9 cellular contexts compared by ENCODE assay signal in genomic region chr2:151071382-151071781, GRCh38.
DNase-seq lines count a peak whose midpoint lies in the region; ATAC-seq and TF ChIP-seq lines count a peak whose summit lies in the region.
"Had no signal": no experiment of that assay in that cellular context is flagged by ENCODE, and none has a peak within 500 bp of the region (broad histone marks: within the 10 kb centered on the region; RNA-seq: fewer than 3 reads in every experiment).

No MANE protein-coding gene starts in this region.

- H3K27ac ChIP-seq in HUES64 (ENCODE audit: low read depth, low read length) = peak overlapping the region; percentile 68; the same call in 1 of the 2 replicates
- H3K27ac ChIP-seq: VCaP had no signal

- H3K27me3 ChIP-seq in HUES64 (ENCODE audit: insufficient read depth, low read length) (no peaks in the 10 kb centered on the region), kidney epithelial cell (ENCODE audit: control insufficient read depth, insufficient read depth, low read length) (no peaks in the 10 kb centered on the region)

- 0 out of 2 replicates have a peak, but pooled peaks cover 8% of the 10 kb centered on the region for H3K9me3 ChIP-seq in HUES64 (ENCODE audit: insufficient read depth, low read depth, low read length)

- no peak overlapping the region for H3K9ac ChIP-seq in HUES64 (ENCODE audit: low read depth, low read length)

- no peaks in the 10 kb centered on the region for H3K36me3 ChIP-seq in HUES64 (ENCODE audit: insufficient read depth, low read length)
- H3K36me3 ChIP-seq in kidney epithelial cell (ENCODE audit: control insufficient read depth, insufficient read depth, low read length) = no peaks in the 10 kb centered on the region

- H3K4me3 ChIP-seq in HUES64 (ENCODE audit: low read length) (no peak overlapping the region), kidney epithelial cell (ENCODE audit: low read depth, low read length) (no peak overlapping the region)

- peaks cover 26% of the 10 kb centered on the region for H3K4me1 ChIP-seq in HUES64 (ENCODE audit: insufficient read depth, low read length)

- DNase-seq in AG09319 (ENCODE audit: extremely low read depth, low read depth) = no peak
- peak; percentile 60 for DNase-seq in amniotic epithelial cell (ENCODE audit: low read depth)
- DNase-seq in kidney epithelial cell (ENCODE audit: low read depth) = no peak
- DNase-seq in superior temporal gyrus (ENCODE audit: extremely low spot score) = no peak
- DNase-seq in NAMALWA (ENCODE audit: low spot score) = no peak
- no peak for DNase-seq in GM10266 (ENCODE audit: extremely low spot score)

- 5% methylated on average over 2 of the region's 2 CpGs for WGBS in HUES64

- TF ChIP-seq CTCF in AG09319 (IDR thresholded peaks at IDR 0.05; ENCODE audit: low read depth, low read length) (peak; percentile 71), kidney epithelial cell (IDR thresholded peaks at IDR 0.05; ENCODE audit: insufficient read depth, low read length, poor library complexity, severe bottlenecking) (peak; percentile 55), GM10266 (IDR thresholded peaks at IDR 0.05; ENCODE audit: control insufficient read depth, insufficient read depth, low read depth, missing control alignments) (no peak)

- ATAC-seq in GM18907 (IDR thresholded peaks at IDR 0.05; ENCODE audit: unreplicated experiment) = no peak
